In genomic region chr3:70849911-70850699, GRCh38 we compare ENCODE assay signal across 1 cellular context.
A peak's percentile ranks its signal among the peaks of the same experiment; 100 is the strongest.
TF ChIP-seq lines count a peak whose summit lies in the region.

No MANE protein-coding gene starts in this region.

TF ChIP-seq in A549, 52 proteins besides CTCF, POLR2A, EP300 and RAD21 (continued from another document):
- TF ChIP-seq CBX8 (IDR thresholded peaks at IDR 0.05), result no peak
- no peak for TF ChIP-seq CHD4 (IDR thresholded peaks at IDR 0.05; ENCODE audit: borderline replicate concordance)
- no peak for TF ChIP-seq TP53 (CRISPR knock-in tag; IDR thresholded peaks at IDR 0.05)
- no peak for TF ChIP-seq MYC (IDR thresholded peaks at IDR 0.05; ENCODE audit: borderline replicate concordance, low read length)
- TF ChIP-seq CEBPB (IDR thresholded peaks at IDR 0.05), result peak; percentile 67 to 77
- no peak for TF ChIP-seq FOXS1 (CRISPR knock-in tag; IDR thresholded peaks at IDR 0.05)
